In genomic region chr9:72991772-72992171, GRCh38 we compare ENCODE assay signal across 32 cellular contexts. TPM values are rescaled to one million over a fixed set of nuclear protein-coding genes. Genes with fewer than 3 reads are reported as not detected.
DNase-seq lines count a peak whose midpoint lies in the region; ATAC-seq, FAIRE-seq and TF ChIP-seq lines count a peak whose summit lies in the region.
"Had no signal": no experiment of that assay in that cellular context is flagged by ENCODE, and none has a peak within 500 bp of the region (broad histone marks: within the 10 kb centered on the region; RNA-seq: fewer than 3 reads in every experiment).

No MANE protein-coding gene starts in this region.

- no peak for TF ChIP-seq EP300 in A549 (IDR thresholded peaks at IDR 0.05)

- WGBS in A549 (ENCODE audit: missing lambda C conversion rate) = 27% methylated on average over 2 of the region's 2 CpGs

- no peak for TF ChIP-seq CTCF in A549 (IDR thresholded peaks at IDR 0.05)

- no peak for TF ChIP-seq RAD21 in A549 (conservative IDR thresholded peaks at IDR 0.05 in 1 of 2, IDR thresholded peaks at IDR 0.05 in 1 of 2)

- H3K4me2 ChIP-seq in A549 = peak overlapping the region; percentile 89
- H3K4me2 ChIP-seq: BLaER1; BLaER1 treated with 17β-estradiol and CSF1 and Interleukin-3, amounts not matched to agents 10 nM and 100 nM had no signal

- CTCF ChIA-PET in A549 (lab: Yijun Ruan, JAX) = interaction anchor here (2.1 to 4.7 kb wide), 2 partner anchors 31 to 43 kb away, joined by 9 to 21 read pairs; no protein-coding TSS in a partner anchor

- POLR2A ChIA-PET in A549 (lab: Yijun Ruan, JAX) = interaction anchor here (1.1 to 5.9 kb wide), 4 partner anchors 14 to 65 kb away, joined by 3 to 77 read pairs (median 8); no protein-coding TSS in a partner anchor

- FAIRE-seq in A204.1 (lab: Jason Lieb, UNC) (peak; percentile 11), A549 (lab: Jason Lieb, UNC) (no peak), RCC 7860 (lab: Jason Lieb, UNC) (peak; percentile 56), islet of Langerhans (lab: Jason Lieb, UNC) (peak; percentile 95)
- FAIRE-seq: D721Med had no signal

- TF ChIP-seq POLR2A in A549 (IDR thresholded peaks at IDR 0.05; ENCODE audit: low read length) = no peak

- H3K27ac ChIP-seq in A549 = peak overlapping the region; percentile 91 to 98
- H3K27ac ChIP-seq: 22Rv1; BLaER1; BLaER1 treated with 17β-estradiol and CSF1 and Interleukin-3, amounts not matched to agents 10 nM and 100 nM; C4-2B had no signal

- DNase-seq in A549 (ENCODE audit: low read depth in 1 of 2, low spot score in 1 of 2) (no peak), RCC 7860 (ENCODE audit: low spot score) (no peak), anterior cingulate cortex (lab: John Stamatoyannopoulos, UW) (no peak), cortex of kidney (lab: John Stamatoyannopoulos, UW) (no peak)
- no peak for DNase-seq in activated CD4-positive, CD25-positive, alpha-beta regulatory T cell treated with anti-CD3 and anti-CD28 coated beads, Interleukin-2, amount 50 U/mL, for 72 hours
- DNase-seq: 8988T; ACHN; AML-193; BE2C; C1 segment of cervical spinal cord; Caco-2; Calu3; CD4-positive, alpha-beta memory T cell; CD4-positive, alpha-beta T cell; CD4-positive, CD25-positive, alpha-beta regulatory T cell; CD8-positive, alpha-beta memory T cell; CD8-positive, alpha-beta T cell; DMS 273 treated with DMSO at 0.1 percent for 48 hours; DMS153; DMS53; DMS79; DMS79 treated with DMSO at 0.1 percent for 48 hours; DND-41; EL had no signal

- H3K9me3 ChIP-seq in A549 = no peaks in the 10 kb centered on the region
- H3K9me3 ChIP-seq: BE2C; BLaER1; BLaER1 treated with 17β-estradiol and CSF1 and Interleukin-3, amounts not matched to agents 10 nM and 100 nM; Caco-2 had no signal

- ATAC-seq in A549 (no peak), GM21360 (IDR thresholded peaks at IDR 0.05; ENCODE audit: unreplicated experiment) (no peak)
- ATAC-seq: CD8-positive, alpha-beta T cell had no signal

- no peak overlapping the region for H3K4me3 ChIP-seq in A549
- H3K4me3 ChIP-seq: BLaER1; BLaER1 treated with 17β-estradiol and CSF1 and Interleukin-3, amounts not matched to agents 10 nM and 100 nM had no signal

- H3K4me1 ChIP-seq in A549 = peaks cover 97% of the 10 kb centered on the region
- H3K4me1 ChIP-seq: BE2C, BLaER1 had no signal

TF ChIP-seq in A549, 52 proteins besides CTCF, POLR2A, EP300 and RAD21:
- TF ChIP-seq HOXB5 (CRISPR knock-in tag; IDR thresholded peaks at IDR 0.05) (no peak), CEBPB (IDR thresholded peaks at IDR 0.05) (no peak), CBX8 (IDR thresholded peaks at IDR 0.05) (no peak), TP53 (CRISPR knock-in tag; IDR thresholded peaks at IDR 0.05) (no peak), ZSCAN20 (CRISPR knock-in tag; IDR thresholded peaks at IDR 0.05) (peak; percentile 58; the same call in 1 of the 2 replicates), GATA3 (IDR thresholded peaks at IDR 0.05; ENCODE audit: borderline replicate concordance) (no peak), RCOR1 (IDR thresholded peaks at IDR 0.05; ENCODE audit: low read depth, low read length) (no peak), TFCP2L1 (CRISPR knock-in tag; IDR thresholded peaks at IDR 0.05) (no peak), NR3C1 (IDR thresholded peaks at IDR 0.05) (no peak), FOSL2 (IDR thresholded peaks at IDR 0.05) (no peak), FOSL2 (CRISPR knock-in tag; IDR thresholded peaks at IDR 0.05) (peak; percentile 80), CHD2 (IDR thresholded peaks at IDR 0.05; ENCODE audit: low read length, partially characterized antibody) (no peak), KDM5A (IDR thresholded peaks at IDR 0.05) (no peak), EHF (CRISPR knock-in tag; IDR thresholded peaks at IDR 0.05) (no peak), E2F6 (IDR thresholded peaks at IDR 0.05; ENCODE audit: borderline replicate concordance, low read depth) (no peak), FOSB (CRISPR knock-in tag; IDR thresholded peaks at IDR 0.05) (no peak), HEYL (CRISPR knock-in tag; IDR thresholded peaks at IDR 0.05) (0 out of 2 replicates have a peak, but pooled peaks have one; percentile 13), SREBF2 (IDR thresholded peaks at IDR 0.05) (no peak)
- TF ChIP-seq, protein P1, sequence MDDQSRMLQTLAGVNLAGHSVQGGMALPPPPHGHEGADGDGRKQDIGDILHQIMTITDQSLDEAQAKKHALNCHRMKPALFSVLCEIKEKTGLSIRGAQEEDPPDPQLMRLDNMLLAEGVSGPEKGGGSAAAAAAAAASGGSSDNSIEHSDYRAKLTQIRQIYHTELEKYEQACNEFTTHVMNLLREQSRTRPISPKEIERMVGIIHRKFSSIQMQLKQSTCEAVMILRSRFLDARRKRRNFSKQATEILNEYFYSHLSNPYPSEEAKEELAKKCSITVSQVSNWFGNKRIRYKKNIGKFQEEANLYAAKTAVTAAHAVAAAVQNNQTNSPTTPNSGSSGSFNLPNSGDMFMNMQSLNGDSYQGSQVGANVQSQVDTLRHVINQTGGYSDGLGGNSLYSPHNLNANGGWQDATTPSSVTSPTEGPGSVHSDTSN (IDR thresholded peaks at IDR 0.05) = no peak
- TF ChIP-seq, protein P2, sequence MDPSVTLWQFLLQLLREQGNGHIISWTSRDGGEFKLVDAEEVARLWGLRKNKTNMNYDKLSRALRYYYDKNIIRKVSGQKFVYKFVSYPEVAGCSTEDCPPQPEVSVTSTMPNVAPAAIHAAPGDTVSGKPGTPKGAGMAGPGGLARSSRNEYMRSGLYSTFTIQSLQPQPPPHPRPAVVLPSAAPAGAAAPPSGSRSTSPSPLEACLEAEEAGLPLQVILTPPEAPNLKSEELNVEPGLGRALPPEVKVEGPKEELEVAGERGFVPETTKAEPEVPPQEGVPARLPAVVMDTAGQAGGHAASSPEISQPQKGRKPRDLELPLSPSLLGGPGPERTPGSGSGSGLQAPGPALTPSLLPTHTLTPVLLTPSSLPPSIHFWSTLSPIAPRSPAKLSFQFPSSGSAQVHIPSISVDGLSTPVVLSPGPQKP (IDR thresholded peaks at IDR 0.05; ENCODE audit: low read depth, low read length) = no peak

RNA-seq across cellular contexts. Expression of gene ALDH1A1, which starts 38.9 kb away (rescaled TPM):
- 6,119 and 8,617 TPM in 2 replicates for polyA plus RNA-seq in A549 (2011; rRNA removed)
- polyA plus RNA-seq in A549 (2012; cell fraction: cytosol; rRNA removed) = 2,623 and 3,095 TPM in 2 replicates
- 1,463 and 2,252 TPM in 2 replicates for polyA plus RNA-seq in A549 (2012; cell fraction: nucleus; rRNA removed)
- 9,362 to 9,987 TPM (median 9,373 TPM) in 3 replicates for polyA plus RNA-seq in A549 (2017; fragmentation: RNase III; extraction: RNeasy Plus Mini Kit Qiagen cat#74134 plus additional on column Dnase treatment)
- polyA minus RNA-seq in A549 (2011; rRNA and poly(A)+ RNA removed) = 2,553 and 2,631 TPM in 2 replicates
- polyA plus RNA-seq: CD4-positive, alpha-beta memory T cell; CD8-positive, alpha-beta memory T cell had no signal
